ENCODE assay signal across 2 cellular contexts in the genomic region with DNA sequence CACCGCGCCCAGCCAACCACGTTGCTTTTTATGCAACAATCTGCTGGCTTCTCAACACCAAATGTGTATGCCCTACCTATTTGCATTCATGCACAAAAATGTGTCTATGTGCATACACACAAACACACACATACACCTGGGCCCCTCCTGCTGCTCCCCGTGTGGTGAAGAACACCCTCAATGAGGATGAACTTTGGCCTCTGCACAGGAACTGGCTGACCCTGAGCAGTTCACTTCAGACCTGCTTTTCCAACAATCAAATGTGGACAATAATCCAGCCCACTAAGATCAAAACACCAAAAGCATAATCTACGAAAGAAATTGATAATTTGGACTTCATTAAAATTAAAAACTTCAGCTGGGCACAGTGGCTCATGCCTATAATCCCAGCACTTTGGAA.
TF ChIP-seq lines count a peak whose summit lies in the region.

No MANE protein-coding gene starts in this region.

TF ChIP-seq in liver, 16 proteins besides CTCF, POLR2A, EP300 and RAD21:
- TF ChIP-seq FOXA1 (IDR thresholded peaks at IDR 0.05) (no peak), GABPA (IDR thresholded peaks at IDR 0.05 in 1 of 2, conservative IDR thresholded peaks at IDR 0.05 in 1 of 2) (no peak), HNF4G (IDR thresholded peaks at IDR 0.05) (peak; percentile 20), YY1 (IDR thresholded peaks at IDR 0.05) (no peak), EGR1 (IDR thresholded peaks at IDR 0.05; ENCODE audit: low read depth in 2 of 2) (no peak), RXRA (IDR thresholded peaks at IDR 0.05) (peak; percentile 41 to 56), NR2F2 (IDR thresholded peaks at IDR 0.05) (no peak), FOXA2 (IDR thresholded peaks at IDR 0.05) (no peak), JUND (IDR thresholded peaks at IDR 0.05) (no peak), HNF4A (conservative IDR thresholded peaks at IDR 0.05) (peak; percentile 82 to 83), TAF1 (conservative IDR thresholded peaks at IDR 0.05) (no peak), SP1 (IDR thresholded peaks at IDR 0.05) (peak; percentile 20)
- TF ChIP-seq, protein P1, sequence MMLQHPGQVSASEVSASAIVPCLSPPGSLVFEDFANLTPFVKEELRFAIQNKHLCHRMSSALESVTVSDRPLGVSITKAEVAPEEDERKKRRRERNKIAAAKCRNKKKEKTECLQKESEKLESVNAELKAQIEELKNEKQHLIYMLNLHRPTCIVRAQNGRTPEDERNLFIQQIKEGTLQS (IDR thresholded peaks at IDR 0.05), result no peak
- TF ChIP-seq, protein P2, sequence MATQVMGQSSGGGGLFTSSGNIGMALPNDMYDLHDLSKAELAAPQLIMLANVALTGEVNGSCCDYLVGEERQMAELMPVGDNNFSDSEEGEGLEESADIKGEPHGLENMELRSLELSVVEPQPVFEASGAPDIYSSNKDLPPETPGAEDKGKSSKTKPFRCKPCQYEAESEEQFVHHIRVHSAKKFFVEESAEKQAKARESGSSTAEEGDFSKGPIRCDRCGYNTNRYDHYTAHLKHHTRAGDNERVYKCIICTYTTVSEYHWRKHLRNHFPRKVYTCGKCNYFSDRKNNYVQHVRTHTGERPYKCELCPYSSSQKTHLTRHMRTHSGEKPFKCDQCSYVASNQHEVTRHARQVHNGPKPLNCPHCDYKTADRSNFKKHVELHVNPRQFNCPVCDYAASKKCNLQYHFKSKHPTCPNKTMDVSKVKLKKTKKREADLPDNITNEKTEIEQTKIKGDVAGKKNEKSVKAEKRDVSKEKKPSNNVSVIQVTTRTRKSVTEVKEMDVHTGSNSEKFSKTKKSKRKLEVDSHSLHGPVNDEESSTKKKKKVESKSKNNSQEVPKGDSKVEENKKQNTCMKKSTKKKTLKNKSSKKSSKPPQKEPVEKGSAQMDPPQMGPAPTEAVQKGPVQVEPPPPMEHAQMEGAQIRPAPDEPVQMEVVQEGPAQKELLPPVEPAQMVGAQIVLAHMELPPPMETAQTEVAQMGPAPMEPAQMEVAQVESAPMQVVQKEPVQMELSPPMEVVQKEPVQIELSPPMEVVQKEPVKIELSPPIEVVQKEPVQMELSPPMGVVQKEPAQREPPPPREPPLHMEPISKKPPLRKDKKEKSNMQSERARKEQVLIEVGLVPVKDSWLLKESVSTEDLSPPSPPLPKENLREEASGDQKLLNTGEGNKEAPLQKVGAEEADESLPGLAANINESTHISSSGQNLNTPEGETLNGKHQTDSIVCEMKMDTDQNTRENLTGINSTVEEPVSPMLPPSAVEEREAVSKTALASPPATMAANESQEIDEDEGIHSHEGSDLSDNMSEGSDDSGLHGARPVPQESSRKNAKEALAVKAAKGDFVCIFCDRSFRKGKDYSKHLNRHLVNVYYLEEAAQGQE (IDR thresholded peaks at IDR 0.05), result no peak
- TF ChIP-seq, protein P3, sequence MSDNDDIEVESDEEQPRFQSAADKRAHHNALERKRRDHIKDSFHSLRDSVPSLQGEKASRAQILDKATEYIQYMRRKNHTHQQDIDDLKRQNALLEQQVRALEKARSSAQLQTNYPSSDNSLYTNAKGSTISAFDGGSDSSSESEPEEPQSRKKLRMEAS (IDR thresholded peaks at IDR 0.05), result no peak
- TF ChIP-seq, protein P4, sequence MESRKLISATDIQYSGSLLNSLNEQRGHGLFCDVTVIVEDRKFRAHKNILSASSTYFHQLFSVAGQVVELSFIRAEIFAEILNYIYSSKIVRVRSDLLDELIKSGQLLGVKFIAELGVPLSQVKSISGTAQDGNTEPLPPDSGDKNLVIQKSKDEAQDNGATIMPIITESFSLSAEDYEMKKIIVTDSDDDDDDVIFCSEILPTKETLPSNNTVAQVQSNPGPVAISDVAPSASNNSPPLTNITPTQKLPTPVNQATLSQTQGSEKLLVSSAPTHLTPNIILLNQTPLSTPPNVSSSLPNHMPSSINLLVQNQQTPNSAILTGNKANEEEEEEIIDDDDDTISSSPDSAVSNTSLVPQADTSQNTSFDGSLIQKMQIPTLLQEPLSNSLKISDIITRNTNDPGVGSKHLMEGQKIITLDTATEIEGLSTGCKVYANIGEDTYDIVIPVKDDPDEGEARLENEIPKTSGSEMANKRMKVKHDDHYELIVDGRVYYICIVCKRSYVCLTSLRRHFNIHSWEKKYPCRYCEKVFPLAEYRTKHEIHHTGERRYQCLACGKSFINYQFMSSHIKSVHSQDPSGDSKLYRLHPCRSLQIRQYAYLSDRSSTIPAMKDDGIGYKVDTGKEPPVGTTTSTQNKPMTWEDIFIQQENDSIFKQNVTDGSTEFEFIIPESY (IDR thresholded peaks at IDR 0.05), result no peak

TF ChIP-seq in HepG2, 621 proteins besides CTCF, POLR2A, EP300 and RAD21:
- no peak for TF ChIP-seq ZFP37 (CRISPR knock-in tag; IDR thresholded peaks at IDR 0.05; ENCODE audit: borderline replicate concordance)
- TF ChIP-seq NFE2 (CRISPR knock-in tag; IDR thresholded peaks at IDR 0.05), result no peak
